Comparison of ENCODE assay signal across 28 cellular contexts in genomic region chr10:31853629-31854028, GRCh38.
"Had no signal": no experiment of that assay in that cellular context is flagged by ENCODE, and none has a peak within 500 bp of the region (broad histone marks: within the 10 kb centered on the region; RNA-seq: fewer than 3 reads in every experiment).

No MANE protein-coding gene starts in this region.

- H3K27me3 Mint-ChIP-seq: dendritic cell treated with granulocyte-macrophage colony-stimulating factor and Interleukin-4, amounts not matched to agents 40 ng/mL and 50 ng/mL, for 4 days; effector memory CD8-positive, alpha-beta T cell had no signal

- DNase-seq: colonic mucosa; cortex of kidney; dermis blood vessel endothelial cell; dorsolateral prefrontal cortex; effector CD4-positive, alpha-beta T cell; effector CD8-positive, alpha-beta T cell; effector memory CD4-positive, alpha-beta T cell; effector memory CD8-positive, alpha-beta T cell; endodermal cell; erythroblast; esophagus squamous epithelium; foreskin fibroblast; foreskin keratinocyte; foreskin melanocyte; gastrocnemius medialis; glutamatergic neuron; head of caudate nucleus; heart left ventricle; heart right ventricle had no signal

- H3K36me3 ChIP-seq: colonic mucosa, gastrocnemius medialis had no signal

- FAIRE-seq: colon, endometrium, endothelial cell of umbilical vein had no signal

- ATAC-seq: effector memory CD8-positive, alpha-beta T cell; esophagus mucosa; foreskin keratinocyte; gastrocnemius medialis; gastroesophageal sphincter; heart left ventricle; heart right ventricle had no signal

- H3K27ac ChIP-seq: colonic mucosa, coronary artery, dorsolateral prefrontal cortex, epithelial cell of prostate, esophagus muscularis mucosa, esophagus squamous epithelium, foreskin keratinocyte, gastrocnemius medialis, gastroesophageal sphincter, heart left ventricle, heart right ventricle had no signal

- H3K4me3 Mint-ChIP-seq: dendritic cell treated with granulocyte-macrophage colony-stimulating factor and Interleukin-4, amounts not matched to agents 40 ng/mL and 50 ng/mL, for 4 days; effector memory CD8-positive, alpha-beta T cell; endodermal cell had no signal

- H3K9me3 Mint-ChIP-seq: dendritic cell treated with granulocyte-macrophage colony-stimulating factor and Interleukin-4, amounts not matched to agents 40 ng/mL and 50 ng/mL, for 4 days; effector memory CD8-positive, alpha-beta T cell; endodermal cell had no signal

- H3K9me3 ChIP-seq: colonic mucosa, esophagus muscularis mucosa, esophagus squamous epithelium, gastrocnemius medialis, gastroesophageal sphincter, heart left ventricle, heart right ventricle had no signal

- H3K27ac Mint-ChIP-seq: dendritic cell treated with granulocyte-macrophage colony-stimulating factor and Interleukin-4, amounts not matched to agents 40 ng/mL and 50 ng/mL, for 4 days; effector memory CD8-positive, alpha-beta T cell had no signal

- H3K4me3 ChIP-seq: colonic mucosa, coronary artery, dorsolateral prefrontal cortex, esophagus muscularis mucosa, esophagus squamous epithelium, gastrocnemius medialis, gastroesophageal sphincter, heart left ventricle, heart right ventricle had no signal

- H3K4me1 ChIP-seq: colonic mucosa, esophagus squamous epithelium, foreskin keratinocyte, gastroesophageal sphincter, heart left ventricle, heart right ventricle had no signal
